2 cellular contexts compared by ENCODE assay signal in the genomic region with DNA sequence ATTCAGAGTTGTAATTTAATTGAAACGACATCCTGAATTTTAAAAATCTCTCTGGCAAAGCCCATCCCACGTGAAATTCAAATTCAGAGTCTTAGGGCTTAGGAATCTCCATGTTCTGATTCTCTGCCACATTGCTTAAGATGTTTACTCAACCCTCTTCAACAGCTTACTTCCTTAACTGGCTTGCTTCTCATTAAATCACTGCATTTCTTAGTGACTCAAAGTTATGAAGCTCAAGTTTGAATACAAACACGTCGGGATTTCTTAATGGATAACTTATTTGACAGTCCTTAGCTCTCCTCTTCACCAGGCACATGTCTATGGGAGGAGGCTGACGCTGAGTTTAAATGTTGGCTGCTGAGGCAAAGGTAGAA.
TF ChIP-seq lines count a peak whose summit lies in the region.

No MANE protein-coding gene starts in this region.

TF ChIP-seq in liver, 16 proteins besides CTCF, POLR2A, EP300 and RAD21 (continued from another document):
- TF ChIP-seq, protein P1, sequence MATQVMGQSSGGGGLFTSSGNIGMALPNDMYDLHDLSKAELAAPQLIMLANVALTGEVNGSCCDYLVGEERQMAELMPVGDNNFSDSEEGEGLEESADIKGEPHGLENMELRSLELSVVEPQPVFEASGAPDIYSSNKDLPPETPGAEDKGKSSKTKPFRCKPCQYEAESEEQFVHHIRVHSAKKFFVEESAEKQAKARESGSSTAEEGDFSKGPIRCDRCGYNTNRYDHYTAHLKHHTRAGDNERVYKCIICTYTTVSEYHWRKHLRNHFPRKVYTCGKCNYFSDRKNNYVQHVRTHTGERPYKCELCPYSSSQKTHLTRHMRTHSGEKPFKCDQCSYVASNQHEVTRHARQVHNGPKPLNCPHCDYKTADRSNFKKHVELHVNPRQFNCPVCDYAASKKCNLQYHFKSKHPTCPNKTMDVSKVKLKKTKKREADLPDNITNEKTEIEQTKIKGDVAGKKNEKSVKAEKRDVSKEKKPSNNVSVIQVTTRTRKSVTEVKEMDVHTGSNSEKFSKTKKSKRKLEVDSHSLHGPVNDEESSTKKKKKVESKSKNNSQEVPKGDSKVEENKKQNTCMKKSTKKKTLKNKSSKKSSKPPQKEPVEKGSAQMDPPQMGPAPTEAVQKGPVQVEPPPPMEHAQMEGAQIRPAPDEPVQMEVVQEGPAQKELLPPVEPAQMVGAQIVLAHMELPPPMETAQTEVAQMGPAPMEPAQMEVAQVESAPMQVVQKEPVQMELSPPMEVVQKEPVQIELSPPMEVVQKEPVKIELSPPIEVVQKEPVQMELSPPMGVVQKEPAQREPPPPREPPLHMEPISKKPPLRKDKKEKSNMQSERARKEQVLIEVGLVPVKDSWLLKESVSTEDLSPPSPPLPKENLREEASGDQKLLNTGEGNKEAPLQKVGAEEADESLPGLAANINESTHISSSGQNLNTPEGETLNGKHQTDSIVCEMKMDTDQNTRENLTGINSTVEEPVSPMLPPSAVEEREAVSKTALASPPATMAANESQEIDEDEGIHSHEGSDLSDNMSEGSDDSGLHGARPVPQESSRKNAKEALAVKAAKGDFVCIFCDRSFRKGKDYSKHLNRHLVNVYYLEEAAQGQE (IDR thresholded peaks at IDR 0.05): no peak

TF ChIP-seq in HepG2, 621 proteins besides CTCF, POLR2A, EP300 and RAD21 (continued from another document):
- TF ChIP-seq, protein P2, sequence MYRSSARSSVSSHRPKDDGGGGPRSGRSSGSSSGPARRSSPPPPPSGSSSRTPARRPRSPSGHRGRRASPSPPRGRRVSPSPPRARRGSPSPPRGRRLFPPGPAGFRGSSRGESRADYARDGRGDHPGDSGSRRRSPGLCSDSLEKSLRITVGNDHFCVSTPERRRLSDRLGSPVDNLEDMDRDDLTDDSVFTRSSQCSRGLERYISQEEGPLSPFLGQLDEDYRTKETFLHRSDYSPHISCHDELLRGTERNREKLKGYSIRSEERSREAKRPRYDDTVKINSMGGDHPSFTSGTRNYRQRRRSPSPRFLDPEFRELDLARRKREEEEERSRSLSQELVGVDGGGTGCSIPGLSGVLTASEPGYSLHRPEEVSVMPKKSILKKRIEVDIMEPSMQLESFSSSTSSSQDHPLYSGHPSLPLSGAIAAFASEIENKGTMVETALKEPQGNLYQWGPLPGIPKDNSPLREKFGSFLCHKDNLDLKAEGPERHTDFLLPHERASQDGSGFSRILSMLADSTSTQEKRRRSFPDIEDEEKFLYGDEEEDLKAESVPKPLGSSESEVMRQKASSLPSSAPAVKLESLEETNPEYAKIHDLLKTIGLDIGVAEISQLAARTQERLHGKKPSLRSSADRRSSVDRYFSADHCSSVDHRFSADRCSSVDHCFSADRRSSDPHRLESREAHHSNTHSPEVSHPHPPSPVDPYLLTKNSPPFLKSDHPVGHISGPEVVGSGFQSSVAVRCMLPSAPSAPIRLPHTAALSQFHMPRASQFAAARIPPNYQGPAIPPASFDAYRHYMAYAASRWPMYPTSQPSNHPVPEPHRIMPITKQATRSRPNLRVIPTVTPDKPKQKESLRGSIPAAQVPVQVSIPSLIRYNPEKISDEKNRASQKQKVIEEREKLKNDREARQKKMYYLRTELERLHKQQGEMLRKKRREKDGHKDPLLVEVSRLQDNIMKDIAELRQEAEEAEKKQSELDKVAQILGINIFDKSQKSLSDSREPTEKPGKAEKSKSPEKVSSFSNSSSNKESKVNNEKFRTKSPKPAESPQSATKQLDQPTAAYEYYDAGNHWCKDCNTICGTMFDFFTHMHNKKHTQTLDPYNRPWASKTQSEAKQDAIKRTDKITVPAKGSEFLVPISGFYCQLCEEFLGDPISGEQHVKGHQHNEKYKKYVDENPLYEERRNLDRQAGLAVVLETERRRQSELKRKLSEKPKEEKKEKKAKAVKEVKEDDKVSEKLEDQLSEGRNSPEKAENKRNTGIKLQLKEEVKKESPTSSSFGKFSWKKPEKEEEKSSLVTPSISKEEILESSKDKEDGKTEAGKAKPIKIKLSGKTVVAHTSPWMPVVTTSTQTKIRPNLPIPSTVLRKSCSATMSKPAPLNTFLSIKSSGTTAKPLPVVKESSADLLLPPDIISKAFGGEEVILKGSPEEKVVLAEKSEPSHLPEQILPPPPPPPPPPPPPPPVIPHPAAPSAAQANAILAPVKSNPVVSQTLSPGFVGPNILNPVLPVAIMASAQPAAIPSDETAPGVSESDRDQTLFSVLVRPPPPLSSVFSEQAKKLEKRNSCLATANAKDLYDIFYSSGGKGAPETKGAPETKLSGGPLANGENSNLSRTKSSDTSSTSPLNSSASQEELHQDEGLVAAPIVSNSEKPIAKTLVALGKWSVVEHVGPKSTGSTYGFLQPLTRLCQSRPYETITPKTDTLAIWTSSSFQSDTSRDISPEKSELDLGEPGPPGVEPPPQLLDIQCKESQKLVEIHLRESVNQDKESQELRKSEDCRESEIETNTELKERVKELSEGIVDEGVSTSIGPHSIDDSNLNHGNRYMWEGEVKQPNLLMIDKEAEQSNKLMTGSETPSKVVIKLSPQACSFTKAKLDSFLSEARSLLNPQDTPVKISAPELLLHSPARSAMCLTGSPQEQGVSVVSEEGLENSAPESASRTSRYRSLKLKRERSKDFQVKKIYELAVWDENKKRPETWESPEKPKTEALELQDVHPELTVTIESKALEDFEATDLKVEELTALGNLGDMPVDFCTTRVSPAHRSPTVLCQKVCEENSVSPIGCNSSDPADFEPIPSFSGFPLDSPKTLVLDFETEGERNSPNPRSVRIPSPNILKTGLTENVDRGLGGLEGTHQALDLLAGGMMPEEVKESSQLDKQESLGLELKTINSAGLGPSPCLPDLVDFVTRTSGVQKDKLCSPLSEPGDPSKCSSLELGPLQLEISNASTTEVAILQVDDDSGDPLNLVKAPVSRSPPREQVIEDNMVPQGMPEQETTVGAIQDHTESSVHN (CRISPR knock-in tag; IDR thresholded peaks at IDR 0.05): no peak
- TF ChIP-seq ZNF484 (CRISPR knock-in tag; IDR thresholded peaks at IDR 0.05; ENCODE audit: borderline replicate concordance, low read depth) (no peak), ATM (IDR thresholded peaks at IDR 0.05; ENCODE audit: borderline replicate concordance) (no peak), HOXA7 (CRISPR knock-in tag; IDR thresholded peaks at IDR 0.05) (no peak)
- TF ChIP-seq, protein P3, sequence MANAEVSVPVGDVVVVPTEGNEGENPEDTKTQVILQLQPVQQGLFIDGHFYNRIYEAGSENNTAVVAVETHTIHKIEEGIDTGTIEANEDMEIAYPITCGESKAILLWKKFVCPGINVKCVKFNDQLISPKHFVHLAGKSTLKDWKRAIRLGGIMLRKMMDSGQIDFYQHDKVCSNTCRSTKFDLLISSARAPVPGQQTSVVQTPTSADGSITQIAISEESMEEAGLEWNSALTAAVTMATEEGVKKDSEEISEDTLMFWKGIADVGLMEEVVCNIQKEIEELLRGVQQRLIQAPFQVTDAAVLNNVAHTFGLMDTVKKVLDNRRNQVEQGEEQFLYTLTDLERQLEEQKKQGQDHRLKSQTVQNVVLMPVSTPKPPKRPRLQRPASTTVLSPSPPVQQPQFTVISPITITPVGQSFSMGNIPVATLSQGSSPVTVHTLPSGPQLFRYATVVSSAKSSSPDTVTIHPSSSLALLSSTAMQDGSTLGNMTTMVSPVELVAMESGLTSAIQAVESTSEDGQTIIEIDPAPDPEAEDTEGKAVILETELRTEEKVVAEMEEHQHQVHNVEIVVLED (CRISPR knock-in tag; IDR thresholded peaks at IDR 0.05; ENCODE audit: borderline replicate concordance): no peak
